Comparison of ENCODE assay signal across 8 cellular contexts in genomic region chr17:50094753-50095616, GRCh38. TPM values are rescaled to one million over a fixed set of nuclear protein-coding genes. Genes with fewer than 3 reads are reported as not detected.
DNase-seq lines count a peak whose midpoint lies in the region; ATAC-seq, FAIRE-seq and TF ChIP-seq lines count a peak whose summit lies in the region.

Gene PDK2, plus strand, starts transcription at chr17:50095351. Its CDS starts 85 bp downstream, at chr17:50095436.

- H3K14ac ChIP-seq in H1 (ENCODE audit: insufficient read length) (no peak within 1 kb of the TSS), mesenchymal stem cell (ENCODE audit: low read length in 2 of 2) (peak within 1 kb of the TSS in 1 of 2 experiments; percentile 64)

- H4K5ac ChIP-seq in H1 (ENCODE audit: insufficient read length, low read depth, low read length), result peak within 1 kb of the TSS; percentile 73

- peaks cover 0 to 9% (median 0%) of the 10 kb centered on the region in 4 experiments; a peak in 1 of 8 replicates for H3K36me3 ChIP-seq in H1 (ENCODE audit: control insufficient read depth in 2 of 4, insufficient read depth in 4 of 4, low read length in 3 of 4)
- peaks cover 34 to 40% of the 10 kb centered on the region in 2 experiments for H3K36me3 ChIP-seq in mesenchymal stem cell (ENCODE audit: control insufficient read depth in 1 of 2, insufficient read depth in 2 of 2, low read depth in 1 of 2, low read length in 2 of 2)

- peaks cover 3% of the 10 kb centered on the region for H3K79me1 ChIP-seq in H1 (ENCODE audit: low read depth, low read length)
- H3K79me1 ChIP-seq in mesenchymal stem cell (replicated peaks; ENCODE audit: low read length, poor library complexity, severe bottlenecking), result peaks cover 21% of the 10 kb centered on the region

- peaks cover 24% of the 10 kb centered on the region for H3K4me1 Mint-ChIP-seq in activated CD8-positive, alpha-beta memory T cell treated with anti-CD3 and anti-CD28 coated beads, Interleukin-2, amount 10 ng/mL, durations not matched to agents 7 days and 5 days

- DNase-seq in COR-L47 (lab: John Stamatoyannopoulos, UW) (peak; percentile 90), HTR-8/SVneo (ENCODE audit: insufficient read length, low spot score) (peak; percentile 98), NOMO-1 treated with DMSO at 0.1 percent for 48 hours (lab: John Stamatoyannopoulos, UW; ENCODE audit: unreplicated experiment) (peak; percentile 97), H1 (ENCODE audit: low read depth in 1 of 2, low spot score in 2 of 2) (peak; percentile 85 to 95), mesenchymal stem cell (peak; percentile 96)
- peak; percentile 98 for DNase-seq in activated CD8-positive, alpha-beta memory T cell treated with anti-CD3 and anti-CD28 coated beads, Interleukin-2, amount 10 ng/mL, durations not matched to agents 7 days and 5 days
- peak; percentile 90 for DNase-seq in stimulated activated CD8-positive, alpha-beta memory T cell treated with anti-CD3 and anti-CD28 coated beads, Interleukin-12 subunit alpha, Interleukin-12 subunit beta, amount 100 ng/mL, for 24 hours (ENCODE audit: extremely low read depth)

- H3K23me2 ChIP-seq in H1 (ENCODE audit: low read depth, low read length), result peaks cover 13% of the 10 kb centered on the region

- TF ChIP-seq RAD21 in H1 (IDR thresholded peaks at IDR 0.05 in 1 of 2, conservative IDR thresholded peaks at IDR 0.05 in 1 of 2; ENCODE audit: low read depth in 2 of 2, low read length in 2 of 2), result no peak

- no peaks in the 10 kb centered on the region for H3K9me3 Mint-ChIP-seq in activated CD8-positive, alpha-beta memory T cell treated with anti-CD3 and anti-CD28 coated beads, Interleukin-2, amount 10 ng/mL, durations not matched to agents 7 days and 5 days (ENCODE audit: low read depth)

- H2BK15ac ChIP-seq in H1 (ENCODE audit: low read length) (no peak within 1 kb of the TSS), mesenchymal stem cell (ENCODE audit: low read depth, poor library complexity, severe bottlenecking) (peak within 1 kb of the TSS; percentile 41)

- peak within 1 kb of the TSS; percentile 91 for H3K27ac Mint-ChIP-seq in activated CD8-positive, alpha-beta memory T cell treated with anti-CD3 and anti-CD28 coated beads, Interleukin-2, amount 10 ng/mL, durations not matched to agents 7 days and 5 days

- 2% methylated on average over 37 of the region's 68 CpGs; no CpG with 5 or more reads in 1 of the 2 experiments for WGBS in H1 (ENCODE audit: extremely low coverage in 1 of 2, insufficient coverage in 1 of 2, insufficient read length in 1 of 2, insufficient replicate concordance in 2 of 2, low coverage in 1 of 2, low lambda C conversion rate in 2 of 2, missing lambda C conversion rate in 1 of 2), 2 experiments
- WGBS in mesenchymal stem cell, result 2% methylated on average over 68 of the region's 68 CpGs

- H3K9ac ChIP-seq in H1 (replicated peaks in 1 of 4; ENCODE audit: extremely low read depth in 1 of 4, low read depth in 3 of 4, low read length in 3 of 4) (peak within 1 kb of the TSS in 2 of 4 experiments; percentile 8 to 42; a peak in 4 of 7 replicates), mesenchymal stem cell (ENCODE audit: low read length) (peak within 1 kb of the TSS; percentile 96)

- TF ChIP-seq EP300 in H1 (IDR thresholded peaks at IDR 0.05; ENCODE audit: borderline replicate concordance in 1 of 2, low read depth in 2 of 2, low read length in 2 of 2), result no peak

- peak within 1 kb of the TSS; percentile 91 for H3K4me2 ChIP-seq in H1 (ENCODE audit: insufficient read depth in 1 of 2, low read depth in 2 of 2, low read length in 2 of 2)
- H3K4me2 ChIP-seq in mesenchymal stem cell (ENCODE audit: low read length, poor library complexity, severe bottlenecking), result peak within 1 kb of the TSS; percentile 85

- H2AFZ ChIP-seq in H1 (ENCODE audit: low read length), result 0 out of 2 replicates have a peak within 1 kb of the TSS, but pooled peaks have one; percentile 15
- H2AFZ ChIP-seq in mesenchymal stem cell (ENCODE audit: low read depth, low read length), result peak within 1 kb of the TSS; percentile 72

- no peak within 1 kb of the TSS for H2BK120ac ChIP-seq in H1 (replicated peaks; ENCODE audit: low read depth, low read length)
- H2BK120ac ChIP-seq in mesenchymal stem cell (ENCODE audit: low read depth, low read length), result peak within 1 kb of the TSS; percentile 85

- no peaks in the 10 kb centered on the region for H4K20me1 ChIP-seq in H1 (replicated peaks in 1 of 2; ENCODE audit: control insufficient read depth in 1 of 2, insufficient read depth in 2 of 2, low read length in 2 of 2)

- peak within 1 kb of the TSS; percentile 96 for H3K4me3 Mint-ChIP-seq in activated CD8-positive, alpha-beta memory T cell treated with anti-CD3 and anti-CD28 coated beads, Interleukin-2, amount 10 ng/mL, durations not matched to agents 7 days and 5 days

- peak within 1 kb of the TSS; percentile 85; the same call in 1 of the 2 replicates for H2BK5ac ChIP-seq in H1 (ENCODE audit: low read depth, low read length)
- no peak within 1 kb of the TSS for H2BK5ac ChIP-seq in mesenchymal stem cell (ENCODE audit: low read depth, low read length, poor library complexity, severe bottlenecking)

- peak within 1 kb of the TSS; percentile 42 for H3K56ac ChIP-seq in H1 (replicated peaks; ENCODE audit: insufficient read length, low read depth, low read length)

- peaks cover 0 to 4% of the 10 kb centered on the region in 2 experiments; a peak in 1 of 4 replicates for H3K79me2 ChIP-seq in H1 (ENCODE audit: control insufficient read depth in 1 of 2, insufficient read depth in 2 of 2, low read length in 2 of 2)

- H3K4me3 ChIP-seq in H1 (ENCODE audit: extremely low read depth in 1 of 4, insufficient read depth in 2 of 4, low read depth in 3 of 4, low read length in 4 of 4) (peak within 1 kb of the TSS; percentile 76 to 92 (median 82)), mesenchymal stem cell (ENCODE audit: insufficient read depth in 1 of 2, low read depth in 1 of 2, low read length in 2 of 2) (peak within 1 kb of the TSS; percentile 89 to 99)

- H4K91ac ChIP-seq in H1 (replicated peaks; ENCODE audit: insufficient read length, low read length), result peak within 1 kb of the TSS; percentile 81
- peak within 1 kb of the TSS; percentile 65 for H4K91ac ChIP-seq in mesenchymal stem cell (ENCODE audit: low read length)

- H3K4ac ChIP-seq in H1 (replicated peaks; ENCODE audit: insufficient read length, low read depth, low read length) (no peak within 1 kb of the TSS), mesenchymal stem cell (ENCODE audit: low read depth in 1 of 2, low read length in 2 of 2) (peak within 1 kb of the TSS; percentile 68 to 83)

- H3K27me3 ChIP-seq in H1 (replicated peaks in 1 of 4; ENCODE audit: control insufficient read depth in 3 of 4, extremely low read depth in 1 of 4, insufficient read depth in 3 of 4, low read length in 3 of 4) (peaks cover 0 to 3% (median 0%) of the 10 kb centered on the region in 4 experiments; a peak in 3 of 7 replicates), mesenchymal stem cell (ENCODE audit: control insufficient read depth in 1 of 2, insufficient read depth in 1 of 2, low read length in 2 of 2) (no peaks in the 10 kb centered on the region)

- no peaks in the 10 kb centered on the region for H3K9me3 ChIP-seq in H1 (ENCODE audit: insufficient read depth in 2 of 2, low read depth in 1 of 2, low read length in 1 of 2)
- H3K9me3 ChIP-seq in mesenchymal stem cell (ENCODE audit: control insufficient read depth, low read length), result no peaks in the 10 kb centered on the region

- H3K27ac ChIP-seq in H1 (ENCODE audit: low read depth, low read length), result no peak within 1 kb of the TSS; the same call in 1 of the 2 replicates
- peak within 1 kb of the TSS; percentile 66 for H3K27ac ChIP-seq in mesenchymal stem cell (ENCODE audit: low read length, poor library complexity, severe bottlenecking)

- H2AK5ac ChIP-seq in H1 (ENCODE audit: low read depth, low read length) (no peak within 1 kb of the TSS), mesenchymal stem cell (ENCODE audit: low read length, severe bottlenecking) (peak within 1 kb of the TSS; percentile 62)

- H3K36me3 Mint-ChIP-seq in activated CD8-positive, alpha-beta memory T cell treated with anti-CD3 and anti-CD28 coated beads, Interleukin-2, amount 10 ng/mL, durations not matched to agents 7 days and 5 days, result no peaks in the 10 kb centered on the region

- H3K18ac ChIP-seq in H1 (ENCODE audit: extremely low read depth, low read length), result peak within 1 kb of the TSS; percentile 87; the same call in 1 of the 2 replicates
- peak within 1 kb of the TSS; percentile 63 to 79 for H3K18ac ChIP-seq in mesenchymal stem cell (ENCODE audit: low read depth in 1 of 2, low read length in 2 of 2)

- H3K27me3 Mint-ChIP-seq in activated CD8-positive, alpha-beta memory T cell treated with anti-CD3 and anti-CD28 coated beads, Interleukin-2, amount 10 ng/mL, durations not matched to agents 7 days and 5 days, result no peaks in the 10 kb centered on the region

- H3K23ac ChIP-seq in H1 (ENCODE audit: insufficient read length) (no peak within 1 kb of the TSS), mesenchymal stem cell (ENCODE audit: low read length in 2 of 2) (peak within 1 kb of the TSS in 1 of 2 experiments; percentile 61)

- peak; percentile 87 for ATAC-seq in GM21381 (IDR thresholded peaks at IDR 0.05; ENCODE audit: unreplicated experiment)
- peak; percentile 96 for ATAC-seq in activated CD8-positive, alpha-beta memory T cell treated with anti-CD3 and anti-CD28 coated beads, Interleukin-2, amount 10 ng/mL, durations not matched to agents 7 days and 5 days

- H2BK12ac ChIP-seq in H1 (ENCODE audit: low read depth, low read length), result peak within 1 kb of the TSS; percentile 27; the same call in 1 of the 2 replicates
- H2BK12ac ChIP-seq in mesenchymal stem cell (ENCODE audit: low read length in 2 of 2), result peak within 1 kb of the TSS; percentile 51 to 65

- no peak for TF ChIP-seq POLR2A in H1 (IDR thresholded peaks at IDR 0.05; ENCODE audit: control extremely low read depth in 1 of 2, low read depth in 2 of 2, low read length in 2 of 2)

- peak; percentile 98 for FAIRE-seq in HTR-8/SVneo (lab: Jason Lieb, UNC)
- FAIRE-seq in H1 (lab: Jason Lieb, UNC), result no peak

- no peak within 1 kb of the TSS; the same call in 1 of the 2 replicates for H4K8ac ChIP-seq in H1 (ENCODE audit: extremely low read depth, insufficient read depth, low read length)
- H4K8ac ChIP-seq in mesenchymal stem cell (ENCODE audit: low read length), result peak within 1 kb of the TSS; percentile 88

- peaks cover 0 to 7% (median 5%) of the 10 kb centered on the region in 4 experiments; a peak in 4 of 7 replicates for H3K4me1 ChIP-seq in H1 (replicated peaks in 1 of 4; ENCODE audit: control insufficient read depth in 3 of 4, insufficient read depth in 4 of 4, low read length in 3 of 4)
- peaks cover 25% of the 10 kb centered on the region for H3K4me1 ChIP-seq in mesenchymal stem cell (ENCODE audit: control insufficient read depth, insufficient read depth, low read depth, low read length)

- no peak for TF ChIP-seq CTCF in H1 (IDR thresholded peaks at IDR 0.05; ENCODE audit: control extremely low read depth in 1 of 3, insufficient read depth in 1 of 3, low read depth in 1 of 3, low read length in 3 of 3)

- CTCF ChIA-PET in activated CD8-positive, alpha-beta memory T cell treated with anti-CD3 and anti-CD28 coated beads, Interleukin-2, amount 10 ng/mL, durations not matched to agents 7 days and 5 days (lab: Charles Lee), result interaction anchor here (0.7 to 6.7 kb wide), 59 partner anchors 7 to 538 kb away, joined by 3 to 58 read pairs (median 5); partner anchors contain the start of genes ITGA3, PPP1R9B, SAMD14 and SGCA
- CTCF ChIA-PET in H1 (lab: Charles Lee; ENCODE audit: partially characterized antibody), result interaction anchor here (0.6 to 15.7 kb wide), 46 partner anchors 8 to 265 kb away, joined by 3 to 412 read pairs (median 6); partner anchors contain the start of genes COL1A1, ITGA3, SAMD14 and SGCA

- H2BK20ac ChIP-seq in H1 (ENCODE audit: low read length), result no peak within 1 kb of the TSS

- POLR2A ChIA-PET in H1 (lab: Charles Lee; ENCODE audit: partially characterized antibody), result interaction anchor here (0.7 to 1.3 kb wide), 5 partner anchors 17 to 64 kb away, joined by 3 to 6 read pairs (median 4); no protein-coding TSS in a partner anchor

RNA-seq across cellular contexts. Expression of gene PDK2, which starts in this region (rescaled TPM):
- 10 to 100 TPM; 13.6 to 20.9 TPM for total RNA-seq in activated CD8-positive, alpha-beta memory T cell treated with anti-CD3 and anti-CD28 coated beads, Interleukin-2, amount 10 ng/mL, durations not matched to agents 7 days and 5 days
- 17.8 and 18.3 TPM in 2 replicates for total RNA-seq in H1 (2021; fragmentation: NEBNext Ultra II Directional; extraction: Animal tissue kit (Norgen Biotek cat#: 25700))
- polyA plus RNA-seq in H1 (2011; rRNA removed), result 121 and 154 TPM in 2 replicates
- 49.3 TPM for polyA plus RNA-seq in H1 (2011; cell fraction: cytosol; rRNA removed)
- 74.7 TPM for polyA plus RNA-seq in H1 (2011; cell fraction: nucleus; rRNA removed)
- 14.5 to 28.8 TPM (median 21.8 TPM) in 4 replicates for polyA plus RNA-seq in H1 (2012, experiment 1 of 2)
- 16.0 TPM for polyA plus RNA-seq in H1 (2012, experiment 2 of 2)
- 17.4 TPM for polyA plus RNA-seq in H1 (2013, experiment 1 of 2)
- 17.7 TPM for polyA plus RNA-seq in H1 (2013, experiment 2 of 2)
- 63.4 and 70.8 TPM in 2 replicates for polyA minus RNA-seq in H1 (2011; rRNA and poly(A)+ RNA removed)
- 22.0 TPM for polyA minus RNA-seq in H1 (2011; cell fraction: cytosol; rRNA and poly(A)+ RNA removed)
- polyA minus RNA-seq in H1 (2011; cell fraction: nucleus; rRNA and poly(A)+ RNA removed), result 45.0 TPM
- 43.1 TPM for polyA plus RNA-seq in mesenchymal stem cell (2013, experiment 1 of 2)
- polyA plus RNA-seq in mesenchymal stem cell (2013, experiment 2 of 2), result 39.6 TPM
